ENCODE assay signal across 1 cellular context in the genomic region with DNA sequence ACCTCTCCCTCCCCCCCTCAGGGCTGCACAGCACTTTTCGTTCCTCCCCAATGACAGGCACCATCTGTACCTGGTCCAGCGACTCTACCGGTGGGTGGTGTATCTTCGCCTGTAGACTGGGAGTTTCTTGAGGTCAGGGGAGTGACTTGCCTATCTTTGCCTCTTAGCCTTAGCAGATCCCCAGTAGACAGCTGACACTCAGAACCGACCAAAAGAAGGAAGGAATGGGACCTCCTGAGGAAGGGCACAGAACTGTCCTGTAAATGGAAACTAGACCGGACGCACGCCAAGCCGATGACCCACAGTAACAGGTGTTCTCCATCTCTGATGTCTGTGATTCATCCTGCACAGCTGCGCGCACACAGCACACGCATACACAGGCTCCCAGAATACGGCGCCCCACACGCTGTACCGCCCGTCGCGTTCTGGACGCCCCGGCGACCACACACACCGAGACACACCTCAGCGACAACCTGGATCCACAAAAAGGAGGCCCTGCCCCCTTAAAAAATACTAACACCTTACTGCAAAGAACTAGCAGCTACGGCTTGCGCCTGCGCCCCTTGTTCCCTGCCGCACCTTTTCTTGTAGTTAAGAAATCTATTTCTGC.
TF ChIP-seq lines count a peak whose summit lies in the region.

No MANE protein-coding gene starts in this region.

TF ChIP-seq in H1, 55 proteins besides CTCF, POLR2A, EP300 and RAD21:
- TF ChIP-seq ASH2L (IDR thresholded peaks at IDR 0.05; ENCODE audit: low read length) (peak; percentile 36), YY1 (IDR thresholded peaks at IDR 0.05; ENCODE audit: low read depth, low read length) (no peak), NANOG (IDR thresholded peaks at IDR 0.05; ENCODE audit: insufficient read depth, low read depth, low read length, poor library complexity, severe bottlenecking) (no peak), SRF (IDR thresholded peaks at IDR 0.05; ENCODE audit: low read depth, low read length) (no peak), JUN (IDR thresholded peaks at IDR 0.05; ENCODE audit: low read depth, low read length) (no peak), FOSL1 (IDR thresholded peaks at IDR 0.05; ENCODE audit: insufficient read depth, low read depth, low read length) (no peak), SAP30 (IDR thresholded peaks at IDR 0.05; ENCODE audit: insufficient read depth, insufficient replicate concordance, low read length) (peak; percentile 71), NRF1 (IDR thresholded peaks at IDR 0.05; ENCODE audit: low read depth, low read length) (peak; percentile 36; the same call in 1 of the 2 replicates), RBBP5 (IDR thresholded peaks at IDR 0.05; ENCODE audit: borderline replicate concordance, low read depth, low read length) (peak; percentile 67; the same call in 1 of the 2 replicates), ZNF274 (IDR thresholded peaks at IDR 0.05; ENCODE audit: borderline replicate concordance, extremely low read depth, low read length) (no peak), GTF2F1 (IDR thresholded peaks at IDR 0.05; ENCODE audit: borderline replicate concordance, low read depth, low read length) (no peak), USF2 (IDR thresholded peaks at IDR 0.05; ENCODE audit: low read length) (no peak), CTBP2 (IDR thresholded peaks at IDR 0.05; ENCODE audit: borderline replicate concordance, insufficient read depth, insufficient read length, low read length) (no peak)
